ENCODE assay signal across 8 cellular contexts in genomic region chr6:73285674-73286283, GRCh38. TPM values are rescaled to one million over a fixed set of nuclear protein-coding genes. Genes with fewer than 3 reads are reported as not detected.
DNase-seq lines count a peak whose midpoint lies in the region; ATAC-seq and TF ChIP-seq lines count a peak whose summit lies in the region.

No MANE protein-coding gene starts in this region.

- TF ChIP-seq CTCF in OCI-LY1 (IDR thresholded peaks at IDR 0.05; ENCODE audit: low read length) (peak; percentile 45), fibroblast of lung (conservative IDR thresholded peaks at IDR 0.05 in 1 of 2, IDR thresholded peaks at IDR 0.05 in 1 of 2; ENCODE audit: low read depth in 1 of 2, low read length in 2 of 2) (peak; percentile 55)

- H3K4me1 ChIP-seq in OCI-LY1 (ENCODE audit: insufficient read depth, low read length, severe bottlenecking), result no peaks in the 10 kb centered on the region
- no peaks in the 10 kb centered on the region for H3K4me1 ChIP-seq in fibroblast of lung (ENCODE audit: control insufficient read depth, extremely low read depth, insufficient read depth, low read length)

- no peaks in the 10 kb centered on the region for H3K9me3 Mint-ChIP-seq in T-helper 2 cell treated with Interferon-gamma antibody and Interleukin-4, amounts not matched to agents 5 μg/mL and 100 μg/mL, for 36 hours

- DNase-seq in SKM-1 (lab: John Stamatoyannopoulos, UW; ENCODE audit: unreplicated experiment) (peak; percentile 16), SKM-1 treated with dmso at 0.1 percent for 144 hours (lab: John Stamatoyannopoulos, UW; ENCODE audit: unreplicated experiment) (no peak), fibroblast of lung (ENCODE audit: low read depth in 2 of 2) (peak; percentile 62 to 78), smooth muscle cell of the brain vasculature (ENCODE audit: low read depth, low spot score) (peak; percentile 28), ureter (ENCODE audit: low spot score) (no peak)
- DNase-seq in T-helper 2 cell treated with Interferon-gamma antibody and Interleukin-4, amounts not matched to agents 5 μg/mL and 100 μg/mL, for 36 hours (ENCODE audit: low spot score), result no peak

- no peaks in the 10 kb centered on the region for H3K79me2 ChIP-seq in OCI-LY1 (ENCODE audit: insufficient read depth, low read length)
- H3K79me2 ChIP-seq in fibroblast of lung (ENCODE audit: control insufficient read depth, insufficient read depth, low read length), result no peaks in the 10 kb centered on the region

- H3K36me3 ChIP-seq in OCI-LY1 (ENCODE audit: insufficient read depth, low read length), result peaks cover 21% of the 10 kb centered on the region; the same call in 1 of the 2 replicates
- no peaks in the 10 kb centered on the region for H3K36me3 ChIP-seq in fibroblast of lung (ENCODE audit: control insufficient read depth, insufficient read depth, low read length)

- no peak for ATAC-seq in HG03565 (IDR thresholded peaks at IDR 0.05; ENCODE audit: unreplicated experiment)

- H3K9ac ChIP-seq in OCI-LY1 (ENCODE audit: low read length), result no peak overlapping the region
- no peak overlapping the region for H3K9ac ChIP-seq in fibroblast of lung (ENCODE audit: insufficient read depth, low read length)

- no peak overlapping the region for H3K27ac ChIP-seq in OCI-LY1 (ENCODE audit: low read depth, low read length, poor library complexity, severe bottlenecking)
- no peak overlapping the region for H3K27ac ChIP-seq in fibroblast of lung (ENCODE audit: insufficient read depth, low read length)

- no peak overlapping the region for H3K4me2 ChIP-seq in OCI-LY1 (ENCODE audit: low read length)
- H3K4me2 ChIP-seq in fibroblast of lung (ENCODE audit: extremely low read depth, insufficient read depth, low read length), result no peak overlapping the region

- H4K20me1 ChIP-seq in OCI-LY1 (ENCODE audit: insufficient read depth, low read length), result no peaks in the 10 kb centered on the region
- no peaks in the 10 kb centered on the region for H4K20me1 ChIP-seq in fibroblast of lung (ENCODE audit: control insufficient read depth, extremely low read depth, insufficient read depth, low read length)

- H3K4me3 Mint-ChIP-seq in T-helper 2 cell treated with Interferon-gamma antibody and Interleukin-4, amounts not matched to agents 5 μg/mL and 100 μg/mL, for 36 hours, result no peak overlapping the region

- H3F3A ChIP-seq in OCI-LY1 (ENCODE audit: insufficient read depth, low read length), result no peaks in the 10 kb centered on the region

- H3K4me3 ChIP-seq in OCI-LY1 (ENCODE audit: low read depth, low read length, poor library complexity, severe bottlenecking), result no peak overlapping the region
- no peak overlapping the region for H3K4me3 ChIP-seq in fibroblast of lung (replicated peaks in 1 of 4; ENCODE audit: control extremely low read depth in 1 of 4, insufficient read depth in 1 of 4, low read depth in 3 of 4, low read length in 4 of 4)

- H3K4me1 Mint-ChIP-seq in T-helper 2 cell treated with Interferon-gamma antibody and Interleukin-4, amounts not matched to agents 5 μg/mL and 100 μg/mL, for 36 hours (ENCODE audit: low read depth), result peaks cover 9% of the 10 kb centered on the region

- no peaks in the 10 kb centered on the region for H3K27me3 Mint-ChIP-seq in T-helper 2 cell treated with Interferon-gamma antibody and Interleukin-4, amounts not matched to agents 5 μg/mL and 100 μg/mL, for 36 hours (ENCODE audit: low read depth)

- H3K9me3 ChIP-seq in OCI-LY1 (ENCODE audit: low read length), result no peaks in the 10 kb centered on the region
- H3K9me3 ChIP-seq in fibroblast of lung (ENCODE audit: control insufficient read depth, insufficient read depth, low read depth, low read length), result no peaks in the 10 kb centered on the region

- H3K27me3 ChIP-seq in OCI-LY1 (ENCODE audit: insufficient read depth, low read length) (no peaks in the 10 kb centered on the region), fibroblast of lung (ENCODE audit: control insufficient read depth, insufficient read depth, low read length) (no peaks in the 10 kb centered on the region)

- H2AFZ ChIP-seq in OCI-LY1 (ENCODE audit: low read length) (no peak overlapping the region), fibroblast of lung (ENCODE audit: low read length) (no peak overlapping the region)

- no peak overlapping the region for H3K27ac Mint-ChIP-seq in T-helper 2 cell treated with Interferon-gamma antibody and Interleukin-4, amounts not matched to agents 5 μg/mL and 100 μg/mL, for 36 hours

- peaks cover 4% of the 10 kb centered on the region for H3K36me3 Mint-ChIP-seq in T-helper 2 cell treated with Interferon-gamma antibody and Interleukin-4, amounts not matched to agents 5 μg/mL and 100 μg/mL, for 36 hours (ENCODE audit: low read depth)

- H3K9me2 ChIP-seq in OCI-LY1 (ENCODE audit: low read depth, low read length), result no peaks in the 10 kb centered on the region

RNA-seq across cellular contexts. Expression of gene KHDC1, which starts 22.8 kb away (rescaled TPM):
- total RNA-seq in fibroblast of lung (5.1 and 5.6 TPM in 2 replicates), ureter (1.5 TPM)
- 5.3 and 7.0 TPM in 2 replicates for polyA plus RNA-seq in fibroblast of lung
- 4.6 and 6.6 TPM in 2 replicates for polyA plus RNA-seq in fibroblast of lung (2012)
- polyA minus RNA-seq in fibroblast of lung (ENCODE audit: low replicate concordance), result 11.7 and 13.4 TPM in 2 replicates

Comparison
In these comparisons a context has a peak if more than half of its experiments do, and no peak if none do; other contexts are left out.
1. DNase-seq: peak in SKM-1 (single experiment), fibroblast of lung (2 of 2) and smooth muscle cell of the brain vasculature (single experiment); none in SKM-1 treated with dmso at 0.1 percent for 144 hours (single experiment), ureter (single experiment) and T-helper 2 cell treated with Interferon-gamma antibody and Interleukin-4, amounts not matched to agents 5 μg/mL and 100 μg/mL, for 36 hours (single experiment).